1 cellular context compared by ENCODE assay signal in genomic region chr3:48432411-48433371, GRCh38.
A peak's percentile ranks its signal among the peaks of the same experiment; 100 is the strongest.
TF ChIP-seq lines count a peak whose summit lies in the region.

No MANE protein-coding gene starts in this region.

TF ChIP-seq in H1, 55 proteins besides CTCF, POLR2A, EP300 and RAD21:
- no peak for TF ChIP-seq SIN3A (conservative IDR thresholded peaks at IDR 0.05 in 1 of 2, IDR thresholded peaks at IDR 0.05 in 1 of 2; ENCODE audit: low read depth in 1 of 2, low read length in 2 of 2)
- TF ChIP-seq TBP (IDR thresholded peaks at IDR 0.05; ENCODE audit: low read depth, low read length) = 0 out of 2 replicates have a peak, but pooled peaks have one; percentile 46
- TF ChIP-seq TAF1 (IDR thresholded peaks at IDR 0.05; ENCODE audit: low read depth, low read length) = 0 out of 2 replicates have a peak, but pooled peaks have one; percentile 38
- TF ChIP-seq CREB1 (IDR thresholded peaks at IDR 0.05) = 0 out of 2 replicates have a peak, but pooled peaks have one; percentile 49
- TF ChIP-seq, protein P1, sequence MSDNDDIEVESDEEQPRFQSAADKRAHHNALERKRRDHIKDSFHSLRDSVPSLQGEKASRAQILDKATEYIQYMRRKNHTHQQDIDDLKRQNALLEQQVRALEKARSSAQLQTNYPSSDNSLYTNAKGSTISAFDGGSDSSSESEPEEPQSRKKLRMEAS (IDR thresholded peaks at IDR 0.05) = peak; percentile 38; the same call in 1 of the 2 replicates
